25 cellular contexts compared by ENCODE assay signal in genomic region chr12:24810378-24810777, GRCh38.
"Had no signal": no experiment of that assay in that cellular context is flagged by ENCODE, and none has a peak within 500 bp of the region (broad histone marks: within the 10 kb centered on the region; RNA-seq: fewer than 3 reads in every experiment).

No MANE protein-coding gene starts in this region.

- H3K27ac Mint-ChIP-seq: IgD-negative memory B cell had no signal

- H3K27ac ChIP-seq: HL-60, SJSA1, SK-N-MC had no signal

- H3K4me1 ChIP-seq: SJSA1 had no signal

- H3K4me3 Mint-ChIP-seq: IgD-negative memory B cell had no signal

- H3K27me3 Mint-ChIP-seq: IgD-negative memory B cell had no signal

- H3K4me3 ChIP-seq: SJSA1, SK-N-MC had no signal

- DNase-seq: KBM-7, MV-4-11, NCI-H1048, NCI-H1105, NCI-H1417, NCI-H1436 treated with DMSO at 0.1 percent for 48 hours, NCI-H1694 treated with DMSO at 0.1 percent for 48 hours, NCI-H2029, NCI-H2081 treated with DMSO at 0.1 percent for 48 hours, NCI-H2171, NCI-H226, NCI-H446, NCI-H510A, NCI-H524 treated with DMSO at 0.1 percent for 48 hours, NCI-H69, NCI-H774, Right ventricle myocardium superior, RPMI8226, SIG-M5 had no signal

- H3K27me3 ChIP-seq: SJSA1 had no signal

- FAIRE-seq: HTR-8/SVneo, RCC 7860 had no signal

- H3K9me3 ChIP-seq: SJSA1 had no signal
